Comparison of ENCODE assay signal across 9 cellular contexts in genomic region chr4:56410247-56410646, GRCh38. TPM values are rescaled to one million over a fixed set of nuclear protein-coding genes. Genes with fewer than 3 reads are reported as not detected.
DNase-seq lines count a peak whose midpoint lies in the region; ATAC-seq and TF ChIP-seq lines count a peak whose summit lies in the region.
"Had no signal": no experiment of that assay in that cellular context is flagged by ENCODE, and none has a peak within 500 bp of the region (broad histone marks: within the 10 kb centered on the region; RNA-seq: fewer than 3 reads in every experiment).

No MANE protein-coding gene starts in this region.

- no peaks in the 10 kb centered on the region for H3K36me3 ChIP-seq in GM23248 (ENCODE audit: low read depth)
- no peaks in the 10 kb centered on the region for H3K36me3 ChIP-seq in parathyroid adenoma (ENCODE audit: control insufficient read depth, insufficient read depth, low read length)

- no peak for TF ChIP-seq CTCF in parathyroid adenoma (IDR thresholded peaks at IDR 0.05)

- H3K4me1 ChIP-seq in GM23248 (ENCODE audit: insufficient read depth): peaks cover 28% of the 10 kb centered on the region
- peaks cover 3% of the 10 kb centered on the region for H3K4me1 ChIP-seq in parathyroid adenoma

- H3K9me3 ChIP-seq in GM23248 (ENCODE audit: low read depth) (no peaks in the 10 kb centered on the region), parathyroid adenoma (ENCODE audit: control insufficient read depth, low read length) (no peaks in the 10 kb centered on the region)

- H3F3A ChIP-seq in GM23248 (ENCODE audit: insufficient read depth): peaks cover 22% of the 10 kb centered on the region

- H3K27ac ChIP-seq in GM23248 (peak overlapping the region; percentile 96), parathyroid adenoma (peak overlapping the region; percentile 50)

- H3K9ac ChIP-seq in GM23248: peak overlapping the region; percentile 85
- H3K9ac ChIP-seq in parathyroid adenoma: no peak overlapping the region

- peaks cover 23% of the 10 kb centered on the region for H3K4me1 Mint-ChIP-seq in activated T-helper 1 cell treated with anti-CD3 and anti-CD28 coated beads, Interleukin-12 subunit alpha, Interleukin-12 subunit beta, Interleukin-2, Interleukin-4 antibody, amounts not matched to agents 30 ng/mL and 10 ng/mL and 1 ng/mL, durations not matched to agents 14 hours and 24 hours and 36 hours (ENCODE audit: low read depth)
- peaks cover 4 to 8% of the 10 kb centered on the region in 2 donors for H3K4me1 Mint-ChIP-seq in natural killer cell treated with Interleukin-12 subunit alpha and Interleukin-12 subunit beta and Interleukin-15 and Interleukin-18, amount 100 ng/mL, for 72 hours (ENCODE audit: low read depth in 2 of 2)

- no peaks in the 10 kb centered on the region for H3K9me3 Mint-ChIP-seq in activated T-helper 1 cell treated with anti-CD3 and anti-CD28 coated beads, Interleukin-12 subunit alpha, Interleukin-12 subunit beta, Interleukin-2, Interleukin-4 antibody, amounts not matched to agents 30 ng/mL and 10 ng/mL and 1 ng/mL, durations not matched to agents 14 hours and 24 hours and 36 hours
- no peaks in the 10 kb centered on the region for H3K9me3 Mint-ChIP-seq in natural killer cell treated with Interleukin-12 subunit alpha and Interleukin-12 subunit beta and Interleukin-15 and Interleukin-18, amount 100 ng/mL, for 72 hours
- H3K9me3 Mint-ChIP-seq: T-helper 1 cell treated with Interleukin-12 subunit alpha and Interleukin-12 subunit beta and Interleukin-4 antibody, amounts not matched to agents 30 μg/mL and 1 μg/mL, for 36 hours had no signal

- no peaks in the 10 kb centered on the region for H3K9me2 ChIP-seq in GM23248 (ENCODE audit: insufficient read depth)

- peaks cover 67% of the 10 kb centered on the region for H3K79me2 ChIP-seq in GM23248 (ENCODE audit: insufficient read depth)
- no peaks in the 10 kb centered on the region for H3K79me2 ChIP-seq in parathyroid adenoma

- H3K27me3 ChIP-seq in GM23248 (replicated peaks; ENCODE audit: insufficient read depth): no peaks in the 10 kb centered on the region
- H3K27me3 ChIP-seq in parathyroid adenoma (ENCODE audit: control insufficient read depth, insufficient read depth, low read length): no peaks in the 10 kb centered on the region

- peaks cover 9% of the 10 kb centered on the region for H3K36me3 Mint-ChIP-seq in activated T-helper 1 cell treated with anti-CD3 and anti-CD28 coated beads, Interleukin-12 subunit alpha, Interleukin-12 subunit beta, Interleukin-2, Interleukin-4 antibody, amounts not matched to agents 30 ng/mL and 10 ng/mL and 1 ng/mL, durations not matched to agents 14 hours and 24 hours and 36 hours (ENCODE audit: low read depth)
- H3K36me3 Mint-ChIP-seq in natural killer cell treated with Interleukin-12 subunit alpha and Interleukin-12 subunit beta and Interleukin-15 and Interleukin-18, amount 100 ng/mL, for 72 hours: no peaks in the 10 kb centered on the region

- H3K4me2 ChIP-seq in GM23248 (ENCODE audit: unreplicated experiment) (peak overlapping the region; percentile 87), parathyroid adenoma (ENCODE audit: low read length) (peak overlapping the region; percentile 76)

- DNase-seq in GM23248: peak; percentile 96
- DNase-seq in NCI-H2029 (lab: John Stamatoyannopoulos, UW): peak; percentile 94
- no peak for DNase-seq in activated T-helper 1 cell treated with anti-CD3 and anti-CD28 coated beads, Interleukin-12 subunit alpha, Interleukin-12 subunit beta, Interleukin-2, Interleukin-4 antibody, amounts not matched to agents 30 ng/mL and 10 ng/mL and 1 ng/mL, durations not matched to agents 14 hours and 24 hours and 36 hours (ENCODE audit: low spot score)
- peak; percentile 74 for DNase-seq in globus pallidus (ENCODE audit: low spot score)
- DNase-seq in natural killer cell treated with Interleukin-12 subunit alpha and Interleukin-12 subunit beta and Interleukin-15 and Interleukin-18, amount 100 ng/mL, for 72 hours (ENCODE audit: low spot score): no peak

- H3K4me3 Mint-ChIP-seq in activated T-helper 1 cell treated with anti-CD3 and anti-CD28 coated beads, Interleukin-12 subunit alpha, Interleukin-12 subunit beta, Interleukin-2, Interleukin-4 antibody, amounts not matched to agents 30 ng/mL and 10 ng/mL and 1 ng/mL, durations not matched to agents 14 hours and 24 hours and 36 hours: no peak overlapping the region
- no peak overlapping the region for H3K4me3 Mint-ChIP-seq in natural killer cell treated with Interleukin-12 subunit alpha and Interleukin-12 subunit beta and Interleukin-15 and Interleukin-18, amount 100 ng/mL, for 72 hours
- H3K4me3 Mint-ChIP-seq: T-helper 1 cell treated with Interleukin-12 subunit alpha and Interleukin-12 subunit beta and Interleukin-4 antibody, amounts not matched to agents 30 μg/mL and 1 μg/mL, for 36 hours had no signal

- ATAC-seq in GM21737 (IDR thresholded peaks at IDR 0.05; ENCODE audit: unreplicated experiment) (no peak), HG02981 (IDR thresholded peaks at IDR 0.05; ENCODE audit: unreplicated experiment) (no peak)
- no peak for ATAC-seq in natural killer cell treated with Interleukin-12 subunit alpha and Interleukin-12 subunit beta and Interleukin-15 and Interleukin-18, amount 100 ng/mL, for 72 hours

- H3K27me3 Mint-ChIP-seq in activated T-helper 1 cell treated with anti-CD3 and anti-CD28 coated beads, Interleukin-12 subunit alpha, Interleukin-12 subunit beta, Interleukin-2, Interleukin-4 antibody, amounts not matched to agents 30 ng/mL and 10 ng/mL and 1 ng/mL, durations not matched to agents 14 hours and 24 hours and 36 hours (ENCODE audit: insufficient read depth): no peaks in the 10 kb centered on the region
- H3K27me3 Mint-ChIP-seq in natural killer cell treated with Interleukin-12 subunit alpha and Interleukin-12 subunit beta and Interleukin-15 and Interleukin-18, amount 100 ng/mL, for 72 hours: no peaks in the 10 kb centered on the region

- 2% methylated on average over 3 of the region's 3 CpGs for WGBS in GM23248 (ENCODE audit: low coverage in 1 of 2, low lambda C conversion rate in 2 of 2, missing lambda C conversion rate in 2 of 2), 2 experiments

- H3K4me3 ChIP-seq in GM23248 (peak overlapping the region; percentile 73), parathyroid adenoma (ENCODE audit: low read depth, low read length) (peak overlapping the region; percentile 54)

- no peaks in the 10 kb centered on the region for H4K20me1 ChIP-seq in GM23248 (ENCODE audit: insufficient read depth)

- in situ Hi-C loops in GM23248 (cut with MboI): no loop called here

- peak overlapping the region; percentile 82 for H2AFZ ChIP-seq in GM23248
- H2AFZ ChIP-seq in parathyroid adenoma: peak overlapping the region; percentile 74

- intact Hi-C loops in activated T-helper 1 cell treated with anti-CD3 and anti-CD28 coated beads, Interleukin-12 subunit alpha, Interleukin-12 subunit beta, Interleukin-2, Interleukin-4 antibody, amounts not matched to agents 30 ng/mL and 10 ng/mL and 1 ng/mL, durations not matched to agents 14 hours and 24 hours and 36 hours (cut with micrococcal nuclease): loop anchor here (1.0 kb wide), 1 partner anchor 25 kb away; the partner anchor contains the start of gene PPAT

- peak overlapping the region; percentile 63 for H3K27ac Mint-ChIP-seq in activated T-helper 1 cell treated with anti-CD3 and anti-CD28 coated beads, Interleukin-12 subunit alpha, Interleukin-12 subunit beta, Interleukin-2, Interleukin-4 antibody, amounts not matched to agents 30 ng/mL and 10 ng/mL and 1 ng/mL, durations not matched to agents 14 hours and 24 hours and 36 hours
- no peak overlapping the region for H3K27ac Mint-ChIP-seq in natural killer cell treated with Interleukin-12 subunit alpha and Interleukin-12 subunit beta and Interleukin-15 and Interleukin-18, amount 100 ng/mL, for 72 hours
- H3K27ac Mint-ChIP-seq: T-helper 1 cell treated with Interleukin-12 subunit alpha and Interleukin-12 subunit beta and Interleukin-4 antibody, amounts not matched to agents 30 μg/mL and 1 μg/mL, for 36 hours had no signal

RNA-seq across cellular contexts. Expression of gene AASDH, which starts 23.0 kb away (rescaled TPM):
- 8.6 and 16.5 TPM in 2 replicates for total RNA-seq in GM23248 (2014; rRNA removed; shearing (Covaris generic))
- 11.5 and 14.5 TPM in 2 replicates for polyA plus RNA-seq in GM23248 (2016; fragmentation: Nextera tagmentation; extraction: Ambion mirVana)
- 9.8 and 12.0 TPM in 2 replicates for total RNA-seq in activated T-helper 1 cell treated with anti-CD3 and anti-CD28 coated beads, Interleukin-12 subunit alpha, Interleukin-12 subunit beta, Interleukin-2, Interleukin-4 antibody, amounts not matched to agents 30 ng/mL and 10 ng/mL and 1 ng/mL, durations not matched to agents 14 hours and 24 hours and 36 hours
- total RNA-seq in natural killer cell treated with Interleukin-12 subunit alpha and Interleukin-12 subunit beta and Interleukin-15 and Interleukin-18, amount 100 ng/mL, for 72 hours: 10 to 100 TPM; 10.5 to 10.7 TPM

RNA-seq across cellular contexts. Expression of gene PPAT, which starts 25.2 kb away (rescaled TPM):
- 8.5 and 19.1 TPM in 2 replicates for total RNA-seq in GM23248 (2014; rRNA removed; shearing (Covaris generic))
- polyA plus RNA-seq in GM23248 (2016; fragmentation: Nextera tagmentation; extraction: Ambion mirVana): 8.0 and 8.6 TPM in 2 replicates
- 57.4 and 60.1 TPM in 2 replicates for total RNA-seq in activated T-helper 1 cell treated with anti-CD3 and anti-CD28 coated beads, Interleukin-12 subunit alpha, Interleukin-12 subunit beta, Interleukin-2, Interleukin-4 antibody, amounts not matched to agents 30 ng/mL and 10 ng/mL and 1 ng/mL, durations not matched to agents 14 hours and 24 hours and 36 hours
- 10 to 100 TPM; 31.2 to 52.9 TPM for total RNA-seq in natural killer cell treated with Interleukin-12 subunit alpha and Interleukin-12 subunit beta and Interleukin-15 and Interleukin-18, amount 100 ng/mL, for 72 hours

RNA-seq across cellular contexts. Expression of gene PAICS, which starts 25.8 kb away (rescaled TPM):
- total RNA-seq in GM23248 (2014; rRNA removed; shearing (Covaris generic)): 40.2 and 42.4 TPM in 2 replicates
- 80.2 and 82.2 TPM in 2 replicates for polyA plus RNA-seq in GM23248 (2016; fragmentation: Nextera tagmentation; extraction: Ambion mirVana)
- 305 and 306 TPM in 2 replicates for total RNA-seq in activated T-helper 1 cell treated with anti-CD3 and anti-CD28 coated beads, Interleukin-12 subunit alpha, Interleukin-12 subunit beta, Interleukin-2, Interleukin-4 antibody, amounts not matched to agents 30 ng/mL and 10 ng/mL and 1 ng/mL, durations not matched to agents 14 hours and 24 hours and 36 hours
- 100 to 1,000 TPM; 141 to 243 TPM for total RNA-seq in natural killer cell treated with Interleukin-12 subunit alpha and Interleukin-12 subunit beta and Interleukin-15 and Interleukin-18, amount 100 ng/mL, for 72 hours

RNA-seq across cellular contexts. Expression of gene SRP72, which starts 57.2 kb away (rescaled TPM):
- 64.7 and 70.0 TPM in 2 replicates for total RNA-seq in GM23248 (2014; rRNA removed; shearing (Covaris generic))
- 128 and 146 TPM in 2 replicates for polyA plus RNA-seq in GM23248 (2016; fragmentation: Nextera tagmentation; extraction: Ambion mirVana)
- 199 and 211 TPM in 2 replicates for total RNA-seq in activated T-helper 1 cell treated with anti-CD3 and anti-CD28 coated beads, Interleukin-12 subunit alpha, Interleukin-12 subunit beta, Interleukin-2, Interleukin-4 antibody, amounts not matched to agents 30 ng/mL and 10 ng/mL and 1 ng/mL, durations not matched to agents 14 hours and 24 hours and 36 hours
- 100 to 1,000 TPM; 145 to 150 TPM for total RNA-seq in natural killer cell treated with Interleukin-12 subunit alpha and Interleukin-12 subunit beta and Interleukin-15 and Interleukin-18, amount 100 ng/mL, for 72 hours

Comparison
In these comparisons a context has a peak if more than half of its experiments do, and no peak if none do; other contexts are left out.
1. DNase-seq: peak in GM23248 (single experiment), NCI-H2029 (single experiment) and globus pallidus (single experiment); none in activated T-helper 1 cell treated with anti-CD3 and anti-CD28 coated beads, Interleukin-12 subunit alpha, Interleukin-12 subunit beta, Interleukin-2, Interleukin-4 antibody, amounts not matched to agents 30 ng/mL and 10 ng/mL and 1 ng/mL, durations not matched to agents 14 hours and 24 hours and 36 hours (single experiment) and natural killer cell treated with Interleukin-12 subunit alpha and Interleukin-12 subunit beta and Interleukin-15 and Interleukin-18, amount 100 ng/mL, for 72 hours (single experiment).